Comparison of ENCODE assay signal across 12 cellular contexts in genomic region chr16:29761280-29761651, GRCh38. TPM values are rescaled to one million over a fixed set of nuclear protein-coding genes. Genes with fewer than 3 reads are reported as not detected.
"Had no signal": no experiment of that assay in that cellular context is flagged by ENCODE, and none has a peak within 500 bp of the region (broad histone marks: within the 10 kb centered on the region; RNA-seq: fewer than 3 reads in every experiment).

No MANE protein-coding gene starts in this region.

RNA-seq across cellular contexts. Expression of gene C16orf54, which starts 15.5 kb away (rescaled TPM):
- total RNA-seq: astrocyte, NCI-H460, PC-3, SK-MEL-5 had no signal

RNA-seq across cellular contexts. Expression of gene ZG16, which starts 16.8 kb away (rescaled TPM):
- total RNA-seq: activated B cell treated with CpG ODN at 0.5 μM for 24 hours; activated CD4-positive, alpha-beta memory T cell treated with anti-CD3 and anti-CD28 coated beads for 36 hours; activated naive CD4-positive, alpha-beta T cell treated with anti-CD3 and anti-CD28 coated beads for 36 hours; activated naive CD4-positive, alpha-beta T cell treated with anti-CD3 and anti-CD28 coated beads, Interleukin-2, amount 50 U/mL, for 72 hours; activated T-helper 1 cell treated with anti-CD3 and anti-CD28 coated beads, Interleukin-12 subunit alpha, Interleukin-12 subunit beta, Interleukin-2, Interleukin-4 antibody, amounts not matched to agents 30 ng/mL and 10 ng/mL and 1 ng/mL, durations not matched to agents 14 hours and 24 hours and 36 hours; astrocyte; cardiac septum; NCI-H460; PC-3; Right ventricle myocardium inferior; SK-MEL-5; T-helper 17 cell had no signal

RNA-seq across cellular contexts. Expression of gene PRRT2, which starts 50.7 kb away (rescaled TPM):
- total RNA-seq: SK-MEL-5 had no signal
